15 cellular contexts compared by ENCODE assay signal in genomic region chr2:181252248-181253148, GRCh38.
DNase-seq lines count a peak whose midpoint lies in the region; ATAC-seq and TF ChIP-seq lines count a peak whose summit lies in the region.
"Had no signal": no experiment of that assay in that cellular context is flagged by ENCODE, and none has a peak within 500 bp of the region (broad histone marks: within the 10 kb centered on the region; RNA-seq: fewer than 3 reads in every experiment).

No MANE protein-coding gene starts in this region.

- H3K27me3 ChIP-seq in DND-41 (ENCODE audit: insufficient read depth, low read length, poor library complexity) (no peaks in the 10 kb centered on the region), Loucy (ENCODE audit: insufficient read depth, low read length, poor library complexity, severe bottlenecking) (no peaks in the 10 kb centered on the region)
- H3K27me3 ChIP-seq: body of pancreas, testis had no signal

- no peaks in the 10 kb centered on the region for H4K20me1 ChIP-seq in DND-41 (ENCODE audit: insufficient read depth, low read length)
- no peaks in the 10 kb centered on the region for H4K20me1 ChIP-seq in Loucy (ENCODE audit: insufficient read depth, low read length, poor library complexity, severe bottlenecking)

- no peak for DNase-seq in DND-41
- no peak for DNase-seq in activated CD4-positive, alpha-beta memory T cell treated with anti-CD3 and anti-CD28 coated beads, Interleukin-2, amount 10 ng/mL, durations not matched to agents 7 days and 5 days
- DNase-seq in COR-L47 (lab: John Stamatoyannopoulos, UW): no peak
- DNase-seq in NCI-H128 (lab: John Stamatoyannopoulos, UW; ENCODE audit: unreplicated experiment): no peak
- no peak for DNase-seq in activated naive CD4-positive, alpha-beta T cell treated with Interleukin-2 at 50 U/mL for 16 hours
- DNase-seq in NCI-H526 (lab: John Stamatoyannopoulos, UW): no peak
- DNase-seq: activated CD8-positive, alpha-beta memory T cell treated with anti-CD3 and anti-CD28 coated beads, Interleukin-2, amount 50 U/mL, for 4 hours; body of pancreas; CD4-positive, alpha-beta T cell; heart right ventricle; NCI-H524 treated with DMSO at 0.1 percent for 48 hours; SW 1271; testis had no signal

- H3K4me2 ChIP-seq in DND-41 (ENCODE audit: insufficient read depth, low read length) (no peak overlapping the region), Loucy (ENCODE audit: low read depth, low read length, poor library complexity, severe bottlenecking) (peak overlapping the region; percentile 45)

- H3K9me2 ChIP-seq in Loucy (replicated peaks; ENCODE audit: low read depth, low read length): no peaks in the 10 kb centered on the region

- POLR2A ChIA-PET in activated CD4-positive, alpha-beta memory T cell treated with anti-CD3 and anti-CD28 coated beads, Interleukin-2, amount 10 ng/mL, durations not matched to agents 7 days and 5 days (lab: Charles Lee): no interaction called here

- TF ChIP-seq CTCF in DND-41 (IDR thresholded peaks at IDR 0.05; ENCODE audit: borderline replicate concordance, extremely low read depth, low read length, poor library complexity, severe bottlenecking) (no peak), Loucy (conservative IDR thresholded peaks at IDR 0.05; ENCODE audit: low read length) (no peak)

- H2AFZ ChIP-seq in DND-41 (ENCODE audit: low read depth, low read length) (no peak overlapping the region), Loucy (ENCODE audit: low read length) (no peak overlapping the region)

- no peak overlapping the region for H3K4me3 ChIP-seq in DND-41 (ENCODE audit: low read depth in 1 of 2, low read length in 2 of 2)
- no peak overlapping the region for H3K4me3 ChIP-seq in Loucy (ENCODE audit: low read length, poor library complexity, severe bottlenecking)
- H3K4me3 ChIP-seq: body of pancreas, heart right ventricle, testis had no signal

- peaks cover 21% of the 10 kb centered on the region for H3K4me1 Mint-ChIP-seq in activated CD4-positive, alpha-beta memory T cell treated with anti-CD3 and anti-CD28 coated beads, Interleukin-2, amount 10 ng/mL, durations not matched to agents 7 days and 5 days

- no peaks in the 10 kb centered on the region for H3F3A ChIP-seq in Loucy (ENCODE audit: low read depth)

- peaks cover 4% of the 10 kb centered on the region; the same call in 1 of the 2 replicates for H3K36me3 ChIP-seq in DND-41 (ENCODE audit: insufficient read depth, low read length)
- no peaks in the 10 kb centered on the region for H3K36me3 ChIP-seq in Loucy (ENCODE audit: insufficient read depth, low read length)
- H3K36me3 ChIP-seq: heart right ventricle had no signal

- no peak overlapping the region for H3K9ac ChIP-seq in DND-41 (ENCODE audit: low read depth, low read length)
- H3K9ac ChIP-seq in Loucy (ENCODE audit: low read depth, low read length, poor library complexity, severe bottlenecking): peak overlapping the region; percentile 10

- 0 out of 2 replicates have a peak overlapping the region, but pooled peaks have one; percentile 25 for H3K27ac ChIP-seq in DND-41 (ENCODE audit: low read length)
- H3K27ac ChIP-seq: body of pancreas, heart right ventricle, testis had no signal

- CTCF ChIA-PET in activated CD4-positive, alpha-beta memory T cell treated with anti-CD3 and anti-CD28 coated beads, Interleukin-2, amount 10 ng/mL, durations not matched to agents 7 days and 5 days (lab: Charles Lee): no interaction called here

- H3K4me1 ChIP-seq in DND-41 (ENCODE audit: insufficient read depth, low read length) (peaks cover 3% of the 10 kb centered on the region; the same call in 1 of the 2 replicates), Loucy (ENCODE audit: insufficient read depth, low read length, poor library complexity, severe bottlenecking) (peaks cover 14% of the 10 kb centered on the region)
- H3K4me1 ChIP-seq: body of pancreas, testis had no signal

- H3K9me3 ChIP-seq in DND-41 (ENCODE audit: insufficient read depth, low read length, severe bottlenecking) (peaks cover 2% of the 10 kb centered on the region), Loucy (ENCODE audit: insufficient read depth, low read depth, low read length) (no peaks in the 10 kb centered on the region)
- H3K9me3 ChIP-seq: body of pancreas, heart right ventricle, testis had no signal

- H3K79me2 ChIP-seq in DND-41 (ENCODE audit: insufficient read depth, low read length) (no peaks in the 10 kb centered on the region), Loucy (ENCODE audit: insufficient read depth, low read length) (no peaks in the 10 kb centered on the region)

- ATAC-seq in DND-41 (ENCODE audit: insufficient read depth, low read depth): 0 out of 3 replicates have a peak, but pooled peaks have one; percentile 45
- peak; percentile 64 for ATAC-seq in GM19452 (IDR thresholded peaks at IDR 0.05; ENCODE audit: unreplicated experiment)
- ATAC-seq: body of pancreas, heart right ventricle had no signal

- H3K27ac Mint-ChIP-seq in activated CD4-positive, alpha-beta memory T cell treated with anti-CD3 and anti-CD28 coated beads, Interleukin-2, amount 10 ng/mL, durations not matched to agents 7 days and 5 days: peak overlapping the region; percentile 33
- H3K27ac Mint-ChIP-seq: CD4-positive, alpha-beta T cell had no signal

- H3K4me3 Mint-ChIP-seq in activated CD4-positive, alpha-beta memory T cell treated with anti-CD3 and anti-CD28 coated beads, Interleukin-2, amount 10 ng/mL, durations not matched to agents 7 days and 5 days: no peak overlapping the region
- H3K4me3 Mint-ChIP-seq: CD4-positive, alpha-beta T cell had no signal

- H3K27me3 Mint-ChIP-seq in activated CD4-positive, alpha-beta memory T cell treated with anti-CD3 and anti-CD28 coated beads, Interleukin-2, amount 10 ng/mL, durations not matched to agents 7 days and 5 days: no peaks in the 10 kb centered on the region
- H3K27me3 Mint-ChIP-seq: CD4-positive, alpha-beta T cell had no signal

- peaks cover 21% of the 10 kb centered on the region for H3K36me3 Mint-ChIP-seq in activated CD4-positive, alpha-beta memory T cell treated with anti-CD3 and anti-CD28 coated beads, Interleukin-2, amount 10 ng/mL, durations not matched to agents 7 days and 5 days (ENCODE audit: low read depth)

- H3K9me3 Mint-ChIP-seq in activated CD4-positive, alpha-beta memory T cell treated with anti-CD3 and anti-CD28 coated beads, Interleukin-2, amount 10 ng/mL, durations not matched to agents 7 days and 5 days: peaks cover 4% of the 10 kb centered on the region
- H3K9me3 Mint-ChIP-seq: CD4-positive, alpha-beta T cell had no signal
